Comparison of ENCODE assay signal across 8 cellular contexts in genomic region chr1:26890467-26890796, GRCh38.
A peak's percentile ranks its signal among the peaks of the same experiment; 100 is the strongest.
DNase-seq lines count a peak whose midpoint lies in the region; ATAC-seq and TF ChIP-seq lines count a peak whose summit lies in the region.

No MANE protein-coding gene starts in this region.

- TF ChIP-seq CTCF in GM12864 (IDR thresholded peaks at IDR 0.05; ENCODE audit: low read depth, low read length, missing control alignments), result no peak
- TF ChIP-seq CTCF in foreskin fibroblast (IDR thresholded peaks at IDR 0.05; ENCODE audit: low read depth, low read length), result no peak
- TF ChIP-seq CTCF in retinal pigment epithelial cell (conservative IDR thresholded peaks at IDR 0.05; ENCODE audit: low read depth, low read length), result no peak

- ATAC-seq in HG02678 (IDR thresholded peaks at IDR 0.05; ENCODE audit: unreplicated experiment) (peak; percentile 37), SK-N-SH treated with all-trans-retinoic acid at 6 μM for 48 hours (peak; percentile 42)

- H3K4me3 ChIP-seq in GM12864 (ENCODE audit: low read depth, low read length), result peak overlapping the region; percentile 72
- peak overlapping the region; percentile 94 to 95 for H3K4me3 ChIP-seq in foreskin fibroblast (ENCODE audit: low read depth in 1 of 2, low read length in 2 of 2)
- H3K4me3 ChIP-seq in retinal pigment epithelial cell (ENCODE audit: low read length), result peak overlapping the region; percentile 86

- no peak for DNase-seq in GM12864 (ENCODE audit: low read depth)
- DNase-seq in foreskin fibroblast, result no peak
- no peak for DNase-seq in retinal pigment epithelial cell (ENCODE audit: low read depth)
- DNase-seq in T1000 (lab: John Stamatoyannopoulos, UW), result no peak
- no peak for DNase-seq in GM03348 (ENCODE audit: low spot score)
- DNase-seq in putamen (ENCODE audit: low spot score), result no peak

TF ChIP-seq in SK-N-SH treated with all-trans-retinoic acid at 6 μM for 48 hours, 23 proteins besides CTCF, POLR2A, EP300 and RAD21:
- TF ChIP-seq ESRRG (CRISPR knock-in tag; IDR thresholded peaks at IDR 0.05) (no peak), SNAI2 (CRISPR knock-in tag; IDR thresholded peaks at IDR 0.05) (no peak), OSR1 (CRISPR knock-in tag; IDR thresholded peaks at IDR 0.05) (no peak), ZC3H10 (CRISPR knock-in tag; IDR thresholded peaks at IDR 0.05) (no peak), TCF4 (CRISPR knock-in tag; IDR thresholded peaks at IDR 0.05; ENCODE audit: borderline replicate concordance) (no peak), PATZ1 (CRISPR knock-in tag; IDR thresholded peaks at IDR 0.05; ENCODE audit: borderline replicate concordance) (no peak), ARNTL (CRISPR knock-in tag; IDR thresholded peaks at IDR 0.05; ENCODE audit: borderline replicate concordance, low read depth) (no peak), ISL1 (CRISPR knock-in tag; IDR thresholded peaks at IDR 0.05) (no peak), TOX (CRISPR knock-in tag; IDR thresholded peaks at IDR 0.05; ENCODE audit: borderline replicate concordance) (no peak), PPARA (CRISPR knock-in tag; IDR thresholded peaks at IDR 0.05; ENCODE audit: borderline replicate concordance) (no peak), BACH2 (CRISPR knock-in tag; IDR thresholded peaks at IDR 0.05; ENCODE audit: borderline replicate concordance) (no peak), ZNF8 (CRISPR knock-in tag; IDR thresholded peaks at IDR 0.05) (no peak), ZFP3 (CRISPR knock-in tag; IDR thresholded peaks at IDR 0.05) (no peak), TSHZ2 (CRISPR knock-in tag; IDR thresholded peaks at IDR 0.05) (no peak), CREB5 (CRISPR knock-in tag; IDR thresholded peaks at IDR 0.05; ENCODE audit: low read depth) (no peak)
